ENCODE assay signal across 8 cellular contexts in genomic region chr12:120265483-120266179, GRCh38. TPM values are rescaled to one million over a fixed set of nuclear protein-coding genes. Genes with fewer than 3 reads are reported as not detected.
DNase-seq lines count a peak whose midpoint lies in the region; ATAC-seq, FAIRE-seq and TF ChIP-seq lines count a peak whose summit lies in the region.

Gene PXN, minus strand, starts transcription at chr12:120265730. Its CDS starts 101 bp downstream, at chr12:120265629.

- H3K27me3 ChIP-seq in WERI-Rb-1 (ENCODE audit: insufficient read depth, low read depth, severe bottlenecking) (no peaks in the 10 kb centered on the region), breast epithelium (no peaks in the 10 kb centered on the region), smooth muscle cell (ENCODE audit: low read depth) (no peaks in the 10 kb centered on the region)

- H3K27ac ChIP-seq in WERI-Rb-1 (peak within 1 kb of the TSS; percentile 61; the same call in 1 of the 2 replicates), breast epithelium (peak within 1 kb of the TSS; percentile 93 to 94), smooth muscle cell (ENCODE audit: low read depth) (peak within 1 kb of the TSS; percentile 78)

- TF ChIP-seq POLR2A in GM12892 (IDR thresholded peaks at IDR 0.05; ENCODE audit: low read depth, low read length), result peak; percentile 26; the same call in 1 of the 2 replicates
- TF ChIP-seq POLR2A in breast epithelium (IDR thresholded peaks at IDR 0.05), result peak; percentile 18

- peaks cover 11 to 29% of the 10 kb centered on the region in 2 donors for H3K4me1 ChIP-seq in breast epithelium
- H3K4me1 ChIP-seq in smooth muscle cell (ENCODE audit: low read depth), result peaks cover 28% of the 10 kb centered on the region

- peak within 1 kb of the TSS; percentile 92 for H3K9ac ChIP-seq in smooth muscle cell (ENCODE audit: low read depth)

- H3K4me3 ChIP-seq in WERI-Rb-1 (ENCODE audit: low read depth, low read length), result peak within 1 kb of the TSS; percentile 63
- peak within 1 kb of the TSS; percentile 96 to 98 (median 98) for H3K4me3 ChIP-seq in breast epithelium
- peak within 1 kb of the TSS; percentile 97 for H3K4me3 ChIP-seq in smooth muscle cell

- TF ChIP-seq CTCF in WERI-Rb-1 (IDR thresholded peaks at IDR 0.05; ENCODE audit: low read depth, low read length) (peak; percentile 90), breast epithelium (IDR thresholded peaks at IDR 0.05) (peak; percentile 43 to 73 (median 62)), smooth muscle cell (IDR thresholded peaks at IDR 0.05; ENCODE audit: borderline replicate concordance, insufficient read depth, poor library complexity, severe bottlenecking) (peak; percentile 83)

- H3F3A ChIP-seq in smooth muscle cell (ENCODE audit: low read depth), result peaks cover 9% of the 10 kb centered on the region

- peak; percentile 85 for ATAC-seq in HG02798 (IDR thresholded peaks at IDR 0.05; ENCODE audit: poor library complexity, unreplicated experiment)

- H3K79me2 ChIP-seq in smooth muscle cell (ENCODE audit: low read depth), result peaks cover 47% of the 10 kb centered on the region

- DNase-seq in GM12892 (ENCODE audit: insufficient read length), result peak; percentile 79
- DNase-seq in NCI-H2107 (lab: John Stamatoyannopoulos, UW), result peak; percentile 49
- DNase-seq in WERI-Rb-1, result peak; percentile 82
- peak; percentile 77 to 86 for DNase-seq in breast epithelium (ENCODE audit: low spot score in 2 of 2)
- DNase-seq in iPS-NIHi7 (ENCODE audit: extremely low spot score), result peak; percentile 96
- DNase-seq in smooth muscle cell (lab: John Stamatoyannopoulos, UW; ENCODE audit: unreplicated experiment), result peak; percentile 68
- no peak for DNase-seq in cortex of kidney (lab: John Stamatoyannopoulos, UW)

- H2AFZ ChIP-seq in smooth muscle cell (ENCODE audit: low read depth), result peak within 1 kb of the TSS; percentile 62

- no peaks in the 10 kb centered on the region for H3K36me3 ChIP-seq in WERI-Rb-1
- H3K36me3 ChIP-seq in breast epithelium, result no peaks in the 10 kb centered on the region
- no peaks in the 10 kb centered on the region for H3K36me3 ChIP-seq in smooth muscle cell (ENCODE audit: low read depth)

- H3K4me2 ChIP-seq in smooth muscle cell, result peak within 1 kb of the TSS; percentile 97

- intact Hi-C loops in breast epithelium (cut with DNase I; ENCODE audit: low total_unique reads), result loop anchor here (5.0 kb wide), 1 partner anchor 33 kb away; no protein-coding TSS in a partner anchor

- FAIRE-seq in GM12892 (lab: Jason Lieb, UNC), result peak; percentile 73

- H3K9me3 ChIP-seq in WERI-Rb-1 (ENCODE audit: severe bottlenecking) (no peaks in the 10 kb centered on the region), breast epithelium (no peaks in the 10 kb centered on the region), smooth muscle cell (replicated peaks; ENCODE audit: low read depth) (no peaks in the 10 kb centered on the region)

- WGBS in smooth muscle cell (ENCODE audit: low lambda C conversion rate), result 8% methylated on average over 20 of the region's 79 CpGs

- peaks cover 41% of the 10 kb centered on the region for H4K20me1 ChIP-seq in smooth muscle cell (ENCODE audit: low read depth)

RNA-seq across cellular contexts. Expression of gene PXN, which starts in this region (rescaled TPM):
- polyA plus RNA-seq in GM12892 (2012; ENCODE audit: missing spikeins), result 16.2 TPM
- total RNA-seq in breast epithelium (10 to 100 TPM; 44.8 to 74.1 (median 53.9) TPM), smooth muscle cell (16.6 and 17.2 TPM in 2 replicates)
- polyA plus RNA-seq in smooth muscle cell, result 27.0 and 61.2 TPM in 2 replicates
